In the genomic region with DNA sequence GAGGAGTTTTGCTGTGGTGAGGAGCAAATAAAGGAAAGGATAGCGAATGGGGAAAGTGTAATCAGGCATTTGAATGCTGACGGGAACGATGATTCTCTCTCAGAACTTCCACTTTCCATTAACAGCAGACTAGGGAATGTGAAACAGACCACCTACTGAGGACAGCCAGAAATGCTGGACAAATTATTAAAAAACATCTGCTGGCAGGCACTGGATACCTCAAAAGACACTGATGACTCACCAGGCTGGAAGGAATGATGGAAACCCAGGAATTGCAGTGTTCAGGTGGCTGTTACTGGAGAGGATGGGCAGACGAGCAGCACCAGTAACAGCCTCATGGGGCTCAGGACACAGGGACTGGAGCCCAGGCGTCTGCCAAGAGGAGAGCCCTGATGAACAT, we compare ENCODE assay signal across 14 cellular contexts. TPM values are rescaled to one million over a fixed set of nuclear protein-coding genes. Genes with fewer than 3 reads are reported as not detected.
DNase-seq lines count a peak whose midpoint lies in the region; ATAC-seq and TF ChIP-seq lines count a peak whose summit lies in the region.
"Had no signal": no experiment of that assay in that cellular context is flagged by ENCODE, and none has a peak within 500 bp of the region (broad histone marks: within the 10 kb centered on the region; RNA-seq: fewer than 3 reads in every experiment).

No MANE protein-coding gene starts in this region.

- H3K27me3 ChIP-seq in neutrophil = no peaks in the 10 kb centered on the region
- H3K27me3 ChIP-seq: hepatocyte had no signal

- TF ChIP-seq CTCF in chondrocyte (IDR thresholded peaks at IDR 0.05) (no peak), neutrophil (IDR thresholded peaks at IDR 0.05) (no peak)

- peaks cover 10% of the 10 kb centered on the region for H3K9me3 Mint-ChIP-seq in chondrocyte (ENCODE audit: low read depth)
- H3K9me3 Mint-ChIP-seq in activated CD8-positive, alpha-beta memory T cell treated with anti-CD3 and anti-CD28 coated beads, Interleukin-2, amount 10 ng/mL, durations not matched to agents 7 days and 5 days (ENCODE audit: low read depth) = peaks cover 3% of the 10 kb centered on the region
- H3K9me3 Mint-ChIP-seq: activated CD4-positive, alpha-beta T cell treated with anti-CD3 and anti-CD28 coated beads, Interleukin-2, amount 10 ng/mL, durations not matched to agents 24 days and 14 days had no signal

- peak overlapping the region; percentile 91 for H3K27ac ChIP-seq in neutrophil
- H3K27ac ChIP-seq: hepatocyte, psoas muscle had no signal

- no peaks in the 10 kb centered on the region for H3K27me3 Mint-ChIP-seq in chondrocyte (ENCODE audit: low read depth)
- H3K27me3 Mint-ChIP-seq in activated CD8-positive, alpha-beta memory T cell treated with anti-CD3 and anti-CD28 coated beads, Interleukin-2, amount 10 ng/mL, durations not matched to agents 7 days and 5 days = no peaks in the 10 kb centered on the region
- H3K27me3 Mint-ChIP-seq: activated CD4-positive, alpha-beta T cell treated with anti-CD3 and anti-CD28 coated beads, Interleukin-2, amount 10 ng/mL, durations not matched to agents 24 days and 14 days had no signal

- H3K4me1 ChIP-seq in neutrophil (ENCODE audit: control insufficient read depth in 1 of 2, insufficient read depth in 1 of 2, low read depth in 1 of 2, low read length in 1 of 2) = peaks cover 20 to 23% of the 10 kb centered on the region in 2 experiments
- H3K4me1 ChIP-seq: psoas muscle had no signal

- H3K4me1 Mint-ChIP-seq in chondrocyte (ENCODE audit: low read depth) = peaks cover 11% of the 10 kb centered on the region
- peaks cover 12% of the 10 kb centered on the region for H3K4me1 Mint-ChIP-seq in activated CD8-positive, alpha-beta memory T cell treated with anti-CD3 and anti-CD28 coated beads, Interleukin-2, amount 10 ng/mL, durations not matched to agents 7 days and 5 days

- DNase-seq in Daoy (ENCODE audit: low read depth) = peak; percentile 73
- peak; percentile 8 for DNase-seq in LoVo (ENCODE audit: low spot score)
- DNase-seq in chondrocyte (ENCODE audit: low spot score) = no peak
- no peak for DNase-seq in stimulated activated naive CD4-positive, alpha-beta T cell (lab: John Stamatoyannopoulos, UW)
- DNase-seq in activated CD8-positive, alpha-beta memory T cell treated with anti-CD3 and anti-CD28 coated beads, Interleukin-2, amount 10 ng/mL, durations not matched to agents 7 days and 5 days = no peak
- no peak for DNase-seq in RPMI8226
- DNase-seq: activated CD4-positive, alpha-beta T cell treated with anti-CD3 and anti-CD28 coated beads, Interleukin-2, amount 10 ng/mL, durations not matched to agents 24 days and 14 days; activated naive CD4-positive, alpha-beta T cell treated with Interleukin-2 at 50 U/mL for 16 hours; psoas muscle; stimulated activated CD4-positive, alpha-beta T cell treated with anti-CD3 and anti-CD28 coated beads, Interleukin-4, amount 100 ng/mL, for 4 hours had no signal

- H3K27ac Mint-ChIP-seq in chondrocyte (ENCODE audit: unreplicated experiment) = peak overlapping the region; percentile 1
- no peak overlapping the region for H3K27ac Mint-ChIP-seq in activated CD8-positive, alpha-beta memory T cell treated with anti-CD3 and anti-CD28 coated beads, Interleukin-2, amount 10 ng/mL, durations not matched to agents 7 days and 5 days
- H3K27ac Mint-ChIP-seq: activated CD4-positive, alpha-beta T cell treated with anti-CD3 and anti-CD28 coated beads, Interleukin-2, amount 10 ng/mL, durations not matched to agents 24 days and 14 days had no signal

- no peaks in the 10 kb centered on the region for H3K36me3 ChIP-seq in neutrophil

- no peaks in the 10 kb centered on the region for H3K9me3 ChIP-seq in neutrophil
- H3K9me3 ChIP-seq: psoas muscle had no signal

- no peak for ATAC-seq in HG03280 (IDR thresholded peaks at IDR 0.05; ENCODE audit: unreplicated experiment)
- no peak for ATAC-seq in activated CD8-positive, alpha-beta memory T cell treated with anti-CD3 and anti-CD28 coated beads, Interleukin-2, amount 10 ng/mL, durations not matched to agents 7 days and 5 days
- ATAC-seq: psoas muscle had no signal

- no peak overlapping the region for H3K4me3 Mint-ChIP-seq in chondrocyte (ENCODE audit: unreplicated experiment)
- no peak overlapping the region for H3K4me3 Mint-ChIP-seq in activated CD8-positive, alpha-beta memory T cell treated with anti-CD3 and anti-CD28 coated beads, Interleukin-2, amount 10 ng/mL, durations not matched to agents 7 days and 5 days

- peak overlapping the region; percentile 22 to 36 for H3K4me3 ChIP-seq in neutrophil (ENCODE audit: low read depth in 1 of 2, low read length in 1 of 2)
- H3K4me3 ChIP-seq: hepatocyte, psoas muscle had no signal

- CTCF ChIA-PET in activated CD8-positive, alpha-beta memory T cell treated with anti-CD3 and anti-CD28 coated beads, Interleukin-2, amount 10 ng/mL, durations not matched to agents 7 days and 5 days (lab: Charles Lee) = no interaction called here

- peaks cover 6% of the 10 kb centered on the region for H3K36me3 Mint-ChIP-seq in chondrocyte (ENCODE audit: low read depth)
- peaks cover 5% of the 10 kb centered on the region for H3K36me3 Mint-ChIP-seq in activated CD8-positive, alpha-beta memory T cell treated with anti-CD3 and anti-CD28 coated beads, Interleukin-2, amount 10 ng/mL, durations not matched to agents 7 days and 5 days

RNA-seq across cellular contexts. Expression of a gene that starts 33.4 kb away (rescaled TPM):
- 2.8 and 3.9 TPM in 2 replicates for total RNA-seq in Daoy (2014; rRNA removed; shearing (Covaris generic))
- 16.3 to 30.2 TPM (median 21.0 TPM) in 3 replicates for total RNA-seq in chondrocyte
- 10 to 100 TPM; 41.1 to 71.4 TPM for total RNA-seq in activated CD8-positive, alpha-beta memory T cell treated with anti-CD3 and anti-CD28 coated beads, Interleukin-2, amount 10 ng/mL, durations not matched to agents 7 days and 5 days

RNA-seq across cellular contexts. Expression of a gene that starts 37.8 kb away (rescaled TPM):
- 16.2 and 16.8 TPM in 2 replicates for total RNA-seq in Daoy (2014; rRNA removed; shearing (Covaris generic))
- 0.21 to 0.42 TPM in 2 of 3 replicates, not detected in the other for total RNA-seq in chondrocyte
- total RNA-seq in activated CD8-positive, alpha-beta memory T cell treated with anti-CD3 and anti-CD28 coated beads, Interleukin-2, amount 10 ng/mL, durations not matched to agents 7 days and 5 days = under 1 TPM; 0.37 to 0.70 TPM
- total RNA-seq: dermis microvascular lymphatic vessel endothelial cell had no signal

RNA-seq across cellular contexts. Expression of a gene that starts 53.5 kb away (rescaled TPM):
- 42.0 and 54.1 TPM in 2 replicates for total RNA-seq in Daoy (2014; rRNA removed; shearing (Covaris generic))
- 1.7 to 9.9 TPM (median 8.5 TPM) in 3 replicates for total RNA-seq in chondrocyte
- 1 to 10 TPM; 6.6 to 7.8 TPM for total RNA-seq in activated CD8-positive, alpha-beta memory T cell treated with anti-CD3 and anti-CD28 coated beads, Interleukin-2, amount 10 ng/mL, durations not matched to agents 7 days and 5 days

Comparison
In these comparisons a context has a peak if more than half of its experiments do, and no peak if none do; other contexts are left out.
1. DNase-seq: peak in Daoy (single experiment) and LoVo (single experiment); none in chondrocyte (single experiment), stimulated activated naive CD4-positive, alpha-beta T cell (0 of 6), activated CD8-positive, alpha-beta memory T cell treated with anti-CD3 and anti-CD28 coated beads, Interleukin-2, amount 10 ng/mL, durations not matched to agents 7 days and 5 days (single experiment) and RPMI8226 (single experiment).
2. RNA of a gene that starts 37.8 kb away (total RNA-seq): 16.2 to 16.8 TPM in Daoy; 0.37 to 0.70 TPM in activated CD8-positive, alpha-beta memory T cell treated with anti-CD3 and anti-CD28 coated beads, Interleukin-2, amount 10 ng/mL, durations not matched to agents 7 days and 5 days and 0.21 to 0.42 TPM in chondrocyte; every median in the first group is over 10 times any median in the second.